Comparison of ENCODE assay signal across 1 cellular context in the genomic region with DNA sequence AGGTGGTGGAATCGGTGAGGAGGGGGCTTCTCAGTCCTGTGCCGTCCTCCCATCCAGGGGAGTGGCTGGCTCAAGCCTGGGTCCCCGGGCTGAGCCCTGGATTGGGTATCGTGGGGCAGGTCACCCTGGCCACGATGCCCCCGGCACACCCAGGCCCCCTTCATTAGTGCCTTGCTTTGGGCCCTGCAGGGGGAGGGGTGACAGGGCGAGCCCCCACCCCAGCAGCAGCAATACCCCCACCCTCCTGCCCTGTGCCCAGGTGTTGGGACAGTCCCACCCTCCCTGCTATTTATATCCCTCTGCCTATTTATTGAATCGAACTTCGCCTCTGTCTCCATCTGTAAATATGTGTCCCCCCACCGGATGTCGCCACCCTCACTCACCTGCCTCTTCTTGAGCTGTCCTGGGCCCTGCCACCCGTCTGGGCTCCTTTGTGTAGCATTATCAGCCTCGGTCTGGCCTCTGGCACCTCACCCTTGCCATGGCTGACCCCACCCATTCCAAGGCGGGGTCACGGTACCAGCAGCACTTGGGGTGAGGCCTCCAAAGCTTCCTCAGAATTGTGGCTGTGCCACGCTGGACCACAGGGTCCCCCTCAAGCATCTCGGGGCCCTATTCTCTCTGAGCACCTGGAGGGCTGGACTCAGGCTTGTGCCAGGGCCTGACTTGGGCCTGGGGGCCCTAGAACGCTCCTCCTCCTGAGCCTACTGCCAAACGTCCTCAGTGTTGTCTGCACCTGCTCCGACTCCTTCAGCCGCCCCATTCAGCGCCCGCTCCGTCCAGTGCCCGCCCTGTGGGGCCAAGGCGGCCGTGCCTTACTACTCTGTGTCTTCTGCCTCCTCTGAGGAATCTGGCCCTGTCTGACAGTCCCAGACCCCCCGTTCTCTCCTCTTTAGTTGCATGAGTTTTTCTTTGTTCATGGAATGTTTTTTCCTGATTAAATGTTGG.
TF ChIP-seq lines count a peak whose summit lies in the region.

No MANE protein-coding gene starts in this region.

TF ChIP-seq in IMR-90, 13 proteins besides CTCF, POLR2A, EP300 and RAD21:
- TF ChIP-seq ELK1 (IDR thresholded peaks at IDR 0.05; ENCODE audit: borderline replicate concordance, low read depth, low read length): no peak
- TF ChIP-seq CEBPB (IDR thresholded peaks at IDR 0.05; ENCODE audit: low read depth, low read length): no peak
- TF ChIP-seq RCOR1 (IDR thresholded peaks at IDR 0.05; ENCODE audit: insufficient replicate concordance, low read length): no peak
- no peak for TF ChIP-seq RFX5 (IDR thresholded peaks at IDR 0.05; ENCODE audit: low read depth, low read length)
- no peak for TF ChIP-seq CHD1 (IDR thresholded peaks at IDR 0.05; ENCODE audit: low read depth, low read length)
- TF ChIP-seq USF2 (IDR thresholded peaks at IDR 0.05; ENCODE audit: low read depth, low read length): no peak
- no peak for TF ChIP-seq MAFK (IDR thresholded peaks at IDR 0.05; ENCODE audit: low read depth, low read length)
- TF ChIP-seq SMC3 (IDR thresholded peaks at IDR 0.05; ENCODE audit: low read depth, low read length): no peak
- TF ChIP-seq FOS (IDR thresholded peaks at IDR 0.05; ENCODE audit: low read depth, low read length): no peak
- TF ChIP-seq NFE2L2 (IDR thresholded peaks at IDR 0.05; ENCODE audit: low read depth, low read length): no peak
- TF ChIP-seq MXI1 (IDR thresholded peaks at IDR 0.05; ENCODE audit: borderline replicate concordance, low read depth, low read length): no peak
- TF ChIP-seq BHLHE40 (IDR thresholded peaks at IDR 0.05; ENCODE audit: low read depth, low read length): no peak
- no peak for TF ChIP-seq MAZ (IDR thresholded peaks at IDR 0.05; ENCODE audit: borderline replicate concordance, low read depth, low read length)
